In genomic region chr7:7793249-7793648, GRCh38 we compare ENCODE assay signal across 19 cellular contexts.
"Had no signal": no experiment of that assay in that cellular context is flagged by ENCODE, and none has a peak within 500 bp of the region (broad histone marks: within the 10 kb centered on the region; RNA-seq: fewer than 3 reads in every experiment).

No MANE protein-coding gene starts in this region.

- ATAC-seq: activated naive CD4-positive, alpha-beta T cell treated with anti-CD3 and anti-CD28 coated beads, Interleukin-2, amount 50 U/mL, for 72 hours; left ventricle myocardium superior had no signal

- H3K27ac Mint-ChIP-seq: activated naive CD4-positive, alpha-beta T cell treated with anti-CD3 and anti-CD28 coated beads, Interleukin-2, amount 50 U/mL, for 72 hours; activated T-helper 1 cell treated with anti-CD3 and anti-CD28 coated beads, Interleukin-12 subunit alpha, Interleukin-12 subunit beta, Interleukin-2, Interleukin-4 antibody, amounts not matched to agents 30 ng/mL and 10 ng/mL and 1 ng/mL, durations not matched to agents 14 hours and 24 hours and 36 hours; immature natural killer cell; stimulated activated naive CD8-positive, alpha-beta T cell treated with anti-CD3 and anti-CD28 coated beads, Interleukin-15, Interleukin-2, amounts not matched to agents 100 ng/mL and 50 ng/mL, for 24 hours; T-helper 1 cell treated with Interleukin-12 subunit alpha and Interleukin-12 subunit beta and Interleukin-4 antibody, amounts not matched to agents 30 μg/mL and 1 μg/mL, for 36 hours; type B pancreatic cell had no signal

- H3K9me3 ChIP-seq: adrenal gland, esophagus squamous epithelium, right atrium auricular region, testis had no signal

- H3K27ac ChIP-seq: adrenal gland, esophagus squamous epithelium, right atrium auricular region, testis had no signal

- H3K27me3 Mint-ChIP-seq: stimulated activated naive CD8-positive, alpha-beta T cell treated with anti-CD3 and anti-CD28 coated beads, Interleukin-15, Interleukin-2, amounts not matched to agents 100 ng/mL and 50 ng/mL, for 24 hours; type B pancreatic cell had no signal

- H3K4me3 Mint-ChIP-seq: activated T-helper 1 cell treated with anti-CD3 and anti-CD28 coated beads, Interleukin-12 subunit alpha, Interleukin-12 subunit beta, Interleukin-2, Interleukin-4 antibody, amounts not matched to agents 30 ng/mL and 10 ng/mL and 1 ng/mL, durations not matched to agents 14 hours and 24 hours and 36 hours; immature natural killer cell; stimulated activated naive CD8-positive, alpha-beta T cell treated with anti-CD3 and anti-CD28 coated beads, Interleukin-15, Interleukin-2, amounts not matched to agents 100 ng/mL and 50 ng/mL, for 24 hours; T-helper 1 cell treated with Interleukin-12 subunit alpha and Interleukin-12 subunit beta and Interleukin-4 antibody, amounts not matched to agents 30 μg/mL and 1 μg/mL, for 36 hours; type B pancreatic cell had no signal

- H3K4me1 ChIP-seq: adrenal gland, esophagus squamous epithelium, right atrium auricular region, testis had no signal

- H3K36me3 ChIP-seq: adrenal gland, right atrium auricular region had no signal

- H3K27me3 ChIP-seq: adrenal gland, esophagus squamous epithelium, right atrium auricular region, testis had no signal

- H3K4me3 ChIP-seq: adrenal gland, esophagus squamous epithelium, right atrium auricular region, testis had no signal

- H3K9me3 Mint-ChIP-seq: stimulated activated naive CD8-positive, alpha-beta T cell treated with anti-CD3 and anti-CD28 coated beads, Interleukin-15, Interleukin-2, amounts not matched to agents 100 ng/mL and 50 ng/mL, for 24 hours had no signal

- DNase-seq: activated CD4-positive, alpha-beta T cell treated with anti-CD3 and anti-CD28 coated beads for 1 hour; activated CD4-positive, alpha-beta T cell treated with anti-CD3 and anti-CD28 coated beads, Interleukin-2, amount 50 U/mL, for 48 hours; activated gamma-delta T cell treated with Interleukin-2 at 50 U/mL for 16 hours; adrenal gland; dermis blood vessel endothelial cell; effector memory CD4-positive, alpha-beta T cell; esophagus squamous epithelium; immature natural killer cell; kidney glomerular epithelial cell; left ventricle myocardium superior; occipital lobe; posterior cingulate gyrus; testis had no signal
